Comparison of ENCODE assay signal across 23 cellular contexts in the genomic region with DNA sequence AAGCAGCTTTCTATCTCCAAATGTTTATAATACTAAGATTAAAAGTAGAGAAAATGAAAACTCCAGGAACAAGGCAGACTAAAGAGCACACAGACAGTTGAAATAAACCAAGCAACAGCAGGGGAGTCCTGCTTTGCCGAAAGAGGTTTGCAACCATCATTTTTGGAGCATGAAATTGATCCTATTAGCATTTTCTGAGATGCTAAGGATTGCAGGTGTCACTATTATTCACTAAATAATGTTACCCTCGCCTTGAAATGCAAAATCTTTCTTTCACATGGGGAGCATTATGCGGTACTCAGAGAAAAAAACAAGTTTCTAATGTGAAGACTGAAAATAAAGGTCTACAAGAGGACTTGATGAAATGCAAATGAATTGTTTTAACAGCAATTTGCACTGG.
"Had no signal": no experiment of that assay in that cellular context is flagged by ENCODE, and none has a peak within 500 bp of the region (broad histone marks: within the 10 kb centered on the region; RNA-seq: fewer than 3 reads in every experiment).

No MANE protein-coding gene starts in this region.

- H3K36me3 ChIP-seq: left ventricle myocardium inferior, neutrophil, ovary, right atrium auricular region, right lobe of liver, tibial nerve, uterus had no signal

- H3K27me3 ChIP-seq: hepatocyte, neutrophil, ovary, right atrium auricular region, right lobe of liver, tibial nerve, uterus had no signal

- H2AFZ ChIP-seq: hepatocyte had no signal

- ATAC-seq: natural killer cell; right lobe of liver; stimulated activated memory B cell treated with anti-CD40 and anti-IgM and Interleukin-4, amounts not matched to agents 10 μg/mL and 1 μg/mL and 100 μg/mL, for 72 hours; stimulated activated naive CD8-positive, alpha-beta T cell treated with anti-CD3 and anti-CD28 coated beads, Interleukin-15, amount 100 ng/mL, for 72 hours had no signal

- H3K4me3 ChIP-seq: hepatocyte, left ventricle myocardium inferior, lung, ovary, right atrium auricular region, right lobe of liver, smooth muscle cell, tibial nerve, uterus had no signal

- H3K9me3 ChIP-seq: left ventricle myocardium inferior, neutrophil, ovary, right atrium auricular region, right lobe of liver, tibial nerve, uterus had no signal

- H3K4me1 ChIP-seq: left ventricle myocardium inferior, right atrium auricular region, right lobe of liver, tibial nerve, uterus had no signal

- DNase-seq: islet precursor cell; left ventricle myocardium inferior; mesendoderm; naive B cell; natural killer cell; nephron progenitor cell; ovary; right lobe of liver; stimulated activated CD4-positive, alpha-beta T cell treated with anti-CD3 and anti-CD28 coated beads, Interleukin-1b, Interleukin-23, amount 100 ng/mL, for 48 hours; stimulated activated CD4-positive, alpha-beta T cell treated with anti-CD3 and anti-CD28 coated beads, Interleukin-2, amount 100 ng/mL, for 48 hours; stimulated activated CD4-positive, alpha-beta T cell treated with anti-CD3 and anti-CD28 coated beads, Interleukin-4, amount 100 ng/mL, for 4 hours; stimulated activated CD8-positive, alpha-beta memory T cell treated with anti-CD3 and anti-CD28 coated beads, Interleukin-4, amount 100 ng/mL, for 48 hours; stimulated activated naive CD4-positive, alpha-beta T cell treated with Interleukin-2 at 50 U/mL for 16 hours; stimulated activated naive CD8-positive, alpha-beta T cell treated with anti-CD3 and anti-CD28 coated beads, Interleukin-15, amount 100 ng/mL, for 72 hours; substantia nigra; uterus had no signal
